ENCODE assay signal across 1 cellular context in genomic region chr1:222712253-222713090, GRCh38.
TF ChIP-seq lines count a peak whose summit lies in the region.

Gene AIDA, minus strand, starts transcription at chr1:222712491. Its CDS starts 174 bp downstream, at chr1:222712317.
Gene BROX, plus strand, starts transcription at chr1:222712564. Its CDS starts 3,136 bp downstream, at chr1:222715700.

TF ChIP-seq in K562, 482 proteins besides CTCF, POLR2A, EP300 and RAD21 (continued from another document and continues in another):
- TF ChIP-seq THRA (IDR thresholded peaks at IDR 0.05) (no peak), MEF2A (IDR thresholded peaks at IDR 0.05; ENCODE audit: control insufficient read depth, low read depth, low read length) (no peak), ZSCAN29 (IDR thresholded peaks at IDR 0.05) (no peak), CBX3 (IDR thresholded peaks at IDR 0.05; ENCODE audit: borderline replicate concordance in 1 of 2, low read length in 2 of 2) (no peak), TFAP4 (CRISPR knock-in tag; IDR thresholded peaks at IDR 0.05; ENCODE audit: borderline replicate concordance) (peak; percentile 80), JUND (IDR thresholded peaks at IDR 0.05; ENCODE audit: borderline replicate concordance, low read depth, low read length) (no peak), JUND (tag; IDR thresholded peaks at IDR 0.05; ENCODE audit: borderline replicate concordance, low read depth, low read length) (no peak; the same call in 2 of the 3 replicates), MIER1 (IDR thresholded peaks at IDR 0.05; ENCODE audit: low read depth) (no peak), RNF219 (CRISPR knock-in tag; IDR thresholded peaks at IDR 0.05) (no peak), SRSF7 (optimal IDR thresholded peaks at IDR 0.05; ENCODE audit: low read depth, low read length) (no peak), ETV6 (IDR thresholded peaks at IDR 0.05; ENCODE audit: borderline replicate concordance in 1 of 2, low read depth in 2 of 2, low read length in 1 of 2) (no peak), ETV6 (CRISPR knock-in tag; IDR thresholded peaks at IDR 0.05; ENCODE audit: borderline replicate concordance) (no peak), ZNF589 (CRISPR knock-in tag; IDR thresholded peaks at IDR 0.05; ENCODE audit: low read depth) (peak; percentile 31; the same call in 1 of the 2 replicates), E2F4 (CRISPR knock-in tag; IDR thresholded peaks at IDR 0.05; ENCODE audit: low read depth) (no peak; the same call in 1 of the 2 replicates), ZNF561 (CRISPR knock-in tag; conservative IDR thresholded peaks at IDR 0.05) (no peak), NR2C2 (CRISPR knock-in tag; IDR thresholded peaks at IDR 0.05) (peak; percentile 57; the same call in 1 of the 2 replicates), NR2C2 (tag; IDR thresholded peaks at IDR 0.05) (peak; percentile 92), ZNF41 (CRISPR knock-in tag; conservative IDR thresholded peaks at IDR 0.05) (peak; percentile 69; the same call in 1 of the 2 replicates), TBL1XR1 (IDR thresholded peaks at IDR 0.05; ENCODE audit: low read length in 2 of 2) (peak in 1 of 2 experiments; percentile 29; a peak in 1 of 4 replicates), TOE1 (IDR thresholded peaks at IDR 0.05; ENCODE audit: borderline replicate concordance) (peak; percentile 100), TOE1 (CRISPR knock-in tag; IDR thresholded peaks at IDR 0.05; ENCODE audit: borderline replicate concordance, low read depth) (no peak), SAP30 (IDR thresholded peaks at IDR 0.05; ENCODE audit: borderline replicate concordance, insufficient read depth, low read depth, low read length, poor library complexity, severe bottlenecking) (peak; percentile 79), TRIM28 (IDR thresholded peaks at IDR 0.05) (no peak), ZBTB11 (CRISPR knock-in tag; IDR thresholded peaks at IDR 0.05) (peak in 2 of 3 experiments; percentile 19 to 87; a peak in 2 of 6 replicates), ZNF57 (CRISPR knock-in tag; IDR thresholded peaks at IDR 0.05) (no peak), NFIC (IDR thresholded peaks at IDR 0.05) (peak; percentile 65), MNT (conservative IDR thresholded peaks at IDR 0.05) (peak; percentile 74 to 80), ZNF695 (CRISPR knock-in tag; IDR thresholded peaks at IDR 0.05) (no peak), HBP1 (CRISPR knock-in tag; IDR thresholded peaks at IDR 0.05) (peak; percentile 32; the same call in 1 of the 2 replicates), NRF1 (conservative IDR thresholded peaks at IDR 0.05 in 1 of 2, IDR thresholded peaks at IDR 0.05 in 1 of 2) (no peak), EHMT2 (IDR thresholded peaks at IDR 0.05) (no peak), PML (IDR thresholded peaks at IDR 0.05; ENCODE audit: low read length) (no peak), ILK (tag; IDR thresholded peaks at IDR 0.05; ENCODE audit: borderline replicate concordance, low read depth) (no peak), UBTF (IDR thresholded peaks at IDR 0.05; ENCODE audit: borderline replicate concordance in 1 of 2, low read depth in 2 of 2, low read length in 2 of 2) (no peak), NBN (IDR thresholded peaks at IDR 0.05; ENCODE audit: low read depth) (0 out of 2 replicates have a peak, but pooled peaks have one; percentile 6), ARID3A (IDR thresholded peaks at IDR 0.05; ENCODE audit: borderline replicate concordance, low read depth, low read length) (no peak), TFE3 (CRISPR knock-in tag; IDR thresholded peaks at IDR 0.05) (peak; percentile 100), RBFOX2 (IDR thresholded peaks at IDR 0.05; ENCODE audit: low read depth, low read length) (peak; percentile 71), ZFX (CRISPR knock-in tag; IDR thresholded peaks at IDR 0.05) (peak; percentile 35; the same call in 1 of the 2 replicates), CREBBP (IDR thresholded peaks at IDR 0.05; ENCODE audit: low read depth, low read length) (no peak), RHOXF2B (CRISPR knock-in tag; conservative IDR thresholded peaks at IDR 0.05) (peak; percentile 95)
